Comparison of ENCODE assay signal across 7 cellular contexts in genomic region chr15:72116680-72117447, GRCh38. TPM values are rescaled to one million over a fixed set of nuclear protein-coding genes. Genes with fewer than 3 reads are reported as not detected.
DNase-seq lines count a peak whose midpoint lies in the region; ATAC-seq and TF ChIP-seq lines count a peak whose summit lies in the region.

No MANE protein-coding gene starts in this region.

- H3K9me3 ChIP-seq in duodenal mucosa (ENCODE audit: control insufficient read depth in 1 of 2, low read length in 2 of 2) (no peaks in the 10 kb centered on the region), subcutaneous abdominal adipose tissue (ENCODE audit: control insufficient read depth in 5 of 5, low read length in 5 of 5) (no peaks in the 10 kb centered on the region)

- H3K4me3 ChIP-seq in GM12864 (ENCODE audit: low read depth, low read length): peak overlapping the region; percentile 98
- H3K4me3 ChIP-seq in duodenal mucosa (ENCODE audit: low read depth in 1 of 2, low read length in 2 of 2): peak overlapping the region; percentile 92 to 94
- peak overlapping the region; percentile 92 to 100 (median 99) for H3K4me3 ChIP-seq in subcutaneous abdominal adipose tissue (ENCODE audit: low read depth in 1 of 5, low read length in 5 of 5)

- peak overlapping the region; percentile 70 to 76 for H3K9ac ChIP-seq in duodenal mucosa (ENCODE audit: low read depth in 1 of 2, low read length in 2 of 2)
- H3K9ac ChIP-seq in subcutaneous abdominal adipose tissue (ENCODE audit: low read length in 5 of 5): peak overlapping the region; percentile 69 to 85 (median 76)

- TF ChIP-seq CTCF in GM12864 (IDR thresholded peaks at IDR 0.05; ENCODE audit: low read depth, low read length, missing control alignments): no peak

- H3K27me3 ChIP-seq in duodenal mucosa (ENCODE audit: control insufficient read depth in 1 of 2, insufficient read depth in 2 of 2, low read length in 2 of 2): no peaks in the 10 kb centered on the region
- no peaks in the 10 kb centered on the region for H3K27me3 ChIP-seq in subcutaneous abdominal adipose tissue (ENCODE audit: control insufficient read depth in 5 of 5, insufficient read depth in 4 of 5, low read length in 5 of 5)

- H3K27ac ChIP-seq in duodenal mucosa (ENCODE audit: low read depth, low read length) (peak overlapping the region; percentile 82), subcutaneous abdominal adipose tissue (ENCODE audit: low read depth, low read length) (peak overlapping the region; percentile 97)

- H3K36me3 ChIP-seq in duodenal mucosa (ENCODE audit: control insufficient read depth in 1 of 2, insufficient read depth in 2 of 2, low read length in 2 of 2) (no peaks in the 10 kb centered on the region), subcutaneous abdominal adipose tissue (ENCODE audit: control insufficient read depth in 5 of 5, insufficient read depth in 5 of 5, low read length in 5 of 5) (no peaks in the 10 kb centered on the region)

- ATAC-seq in HG02798 (IDR thresholded peaks at IDR 0.05; ENCODE audit: poor library complexity, unreplicated experiment): peak; percentile 2
- ATAC-seq in SK-N-SH treated with all-trans-retinoic acid at 6 μM for 48 hours: peak; percentile 14

- H3K4me1 ChIP-seq in duodenal mucosa (ENCODE audit: control insufficient read depth in 1 of 2, insufficient read depth in 2 of 2, low read length in 2 of 2) (peaks cover 12 to 16% of the 10 kb centered on the region in 2 donors), subcutaneous abdominal adipose tissue (ENCODE audit: control insufficient read depth in 5 of 5, insufficient read depth in 5 of 5, low read length in 5 of 5) (peaks cover 2 to 31% (median 22%) of the 10 kb centered on the region in 5 donors)

- DNase-seq in GM12864 (ENCODE audit: low read depth) (no peak), lung microvascular endothelial cell (ENCODE audit: low read depth in 2 of 2) (peak; percentile 46 to 53), NCI-H1092 treated with DMSO at 0.1 percent for 48 hours (lab: John Stamatoyannopoulos, UW) (no peak)

TF ChIP-seq in SK-N-SH treated with all-trans-retinoic acid at 6 μM for 48 hours, 23 proteins besides CTCF, POLR2A, EP300 and RAD21:
- TF ChIP-seq ESRRG (CRISPR knock-in tag; IDR thresholded peaks at IDR 0.05) (no peak), TOX (CRISPR knock-in tag; IDR thresholded peaks at IDR 0.05; ENCODE audit: borderline replicate concordance) (no peak), CREB5 (CRISPR knock-in tag; IDR thresholded peaks at IDR 0.05; ENCODE audit: low read depth) (no peak), ZFP30 (CRISPR knock-in tag; IDR thresholded peaks at IDR 0.05) (no peak), PATZ1 (CRISPR knock-in tag; IDR thresholded peaks at IDR 0.05; ENCODE audit: borderline replicate concordance) (no peak), CSRNP3 (CRISPR knock-in tag; IDR thresholded peaks at IDR 0.05) (no peak)

RNA-seq across cellular contexts. Expression of gene MYO9A, which starts 1.1 kb away (rescaled TPM):
- 17.0 and 23.2 TPM in 2 replicates for total RNA-seq in lung microvascular endothelial cell

RNA-seq across cellular contexts. Expression of gene SENP8, which starts 1.3 kb away (rescaled TPM):
- total RNA-seq in lung microvascular endothelial cell: 1.1 and 1.2 TPM in 2 replicates

Comparison
In these comparisons a context has a peak if more than half of its experiments do, and no peak if none do; other contexts are left out.
1. DNase-seq: peak in lung microvascular endothelial cell (2 of 2); none in GM12864 (single experiment) and NCI-H1092 treated with DMSO at 0.1 percent for 48 hours (single experiment).
2. Peak in every context shown above with its lines, with median percentiles within 50 percentile points of each other: H3K4me3 ChIP-seq.